ENCODE assay signal across 17 cellular contexts in genomic region chr16:69114976-69115355, GRCh38. TPM values are rescaled to one million over a fixed set of nuclear protein-coding genes. Genes with fewer than 3 reads are reported as not detected.
DNase-seq lines count a peak whose midpoint lies in the region; ATAC-seq and TF ChIP-seq lines count a peak whose summit lies in the region.
"Had no signal": no experiment of that assay in that cellular context is flagged by ENCODE, and none has a peak within 500 bp of the region (broad histone marks: within the 10 kb centered on the region; RNA-seq: fewer than 3 reads in every experiment).

No MANE protein-coding gene starts in this region.

- H3K36me3 Mint-ChIP-seq in central memory CD8-positive, alpha-beta T cell (ENCODE audit: insufficient read depth): peaks cover 16% of the 10 kb centered on the region

- peaks cover 0 to 94% (median 41%) of the 10 kb centered on the region in 6 donors for H3K36me3 ChIP-seq in spleen

- no peak for TF ChIP-seq CTCF in spleen (IDR thresholded peaks at IDR 0.05 in 8 of 11, conservative IDR thresholded peaks at IDR 0.05 in 3 of 11)

- H3K4me3 Mint-ChIP-seq in central memory CD8-positive, alpha-beta T cell: no peak overlapping the region
- H3K4me3 Mint-ChIP-seq: B cell; CD4-positive, CD25-positive, alpha-beta regulatory T cell; CD8-positive, alpha-beta T cell; HFFc6 had no signal

- no peaks in the 10 kb centered on the region for H3K27me3 ChIP-seq in spleen (replicated peaks in 1 of 7)
- H3K27me3 ChIP-seq: BLaER1 had no signal

- ATAC-seq in central memory CD8-positive, alpha-beta T cell (replicated peaks; ENCODE audit: extremely low read depth, poor library complexity, severe bottlenecking): no peak
- no peak for ATAC-seq in HG02623 (IDR thresholded peaks at IDR 0.05; ENCODE audit: unreplicated experiment)
- ATAC-seq: CD8-positive, alpha-beta T cell had no signal

- peak overlapping the region; percentile 29 for H3K27ac Mint-ChIP-seq in central memory CD8-positive, alpha-beta T cell (ENCODE audit: low read depth)
- H3K27ac Mint-ChIP-seq: B cell, HFFc6 had no signal

- H3K9me3 ChIP-seq in spleen: no peaks in the 10 kb centered on the region
- H3K9me3 ChIP-seq: BLaER1, Caco-2, HAP-1 had no signal

- no peak for DNase-seq in central memory CD8-positive, alpha-beta T cell (ENCODE audit: low spot score in 2 of 2)
- DNase-seq in posterior vena cava (ENCODE audit: low spot score) (peak; percentile 62), spleen (peak; percentile 30), AG20443 (ENCODE audit: low spot score) (no peak), SKM-1 treated with dmso at 0.1 percent for 144 hours (lab: John Stamatoyannopoulos, UW; ENCODE audit: unreplicated experiment) (no peak)
- DNase-seq: Caco-2; CD4-positive, CD25-positive, alpha-beta regulatory T cell; CD8-positive, alpha-beta T cell; DMS153; DND-41; GOT3; HFFc6 had no signal

- no peaks in the 10 kb centered on the region for H3K4me1 Mint-ChIP-seq in central memory CD8-positive, alpha-beta T cell

- 95 to 99% (median 97%) methylated on average over 6 of the region's 6 CpGs for WGBS in spleen, 5 donors

- no peak for TF ChIP-seq POLR2A in spleen (IDR thresholded peaks at IDR 0.05)

- H3K4me3 ChIP-seq in spleen: no peak overlapping the region
- H3K4me3 ChIP-seq: BLaER1, HAP-1 had no signal

- intact Hi-C loops in posterior vena cava (cut with DNase I) (loop anchor here (5.0 to 10.0 kb wide), 3 partner anchors 210 to 263 kb away; no protein-coding TSS in a partner anchor), spleen (cut with DNase I; ENCODE audit: low total_unique reads) (loop anchor here (5.0 kb wide), 1 partner anchor 263 kb away; no protein-coding TSS in a partner anchor)

- H3K27ac ChIP-seq in spleen: no peak overlapping the region
- H3K27ac ChIP-seq: BLaER1, C4-2B had no signal

- H3K9me3 Mint-ChIP-seq in central memory CD8-positive, alpha-beta T cell: no peaks in the 10 kb centered on the region
- H3K9me3 Mint-ChIP-seq: CD4-positive, CD25-positive, alpha-beta regulatory T cell; CD8-positive, alpha-beta T cell; HFFc6 had no signal

- H3K4me1 ChIP-seq in spleen: peaks cover 0 to 35% (median 2%) of the 10 kb centered on the region in 6 donors
- H3K4me1 ChIP-seq: Caco-2, HAP-1 had no signal

- H3K27me3 Mint-ChIP-seq in central memory CD8-positive, alpha-beta T cell: no peaks in the 10 kb centered on the region
- H3K27me3 Mint-ChIP-seq: B cell had no signal

RNA-seq across cellular contexts. Expression of gene HAS3, which starts 9.5 kb away (rescaled TPM):
- 1 to 10 TPM in 1 of 2 donors, under 1 TPM in 1; 0.88 to 1.3 TPM for total RNA-seq in posterior vena cava
- total RNA-seq in spleen: 1 to 10 TPM in 1 of 7 donors, under 1 TPM in 6; 0.51 to 2.0 (median 0.77) TPM
- under 1 TPM; 0.54 to 0.96 (median 0.68) TPM for polyA plus RNA-seq in spleen

RNA-seq across cellular contexts. Expression of gene CHTF8, which starts 17.4 kb away (rescaled TPM):
- total RNA-seq in posterior vena cava (10 to 100 TPM; 55.0 to 67.0 TPM), spleen (100 to 1,000 TPM in 2 of 7 donors, 10 to 100 TPM in 5; 82.9 to 125 (median 89.2) TPM)
- 10 to 100 TPM; 46.9 to 75.3 (median 58.9) TPM for polyA plus RNA-seq in spleen

RNA-seq across cellular contexts. Expression of gene UTP4, which starts 17.5 kb away (rescaled TPM):
- 10 to 100 TPM; 32.8 to 36.9 TPM for total RNA-seq in posterior vena cava
- total RNA-seq in spleen: 10 to 100 TPM; 13.7 to 37.9 (median 25.0) TPM
- 10 to 100 TPM; 12.6 to 16.3 (median 15.4) TPM for polyA plus RNA-seq in spleen

Comparison
In these comparisons a context has a peak if more than half of its experiments do, and no peak if none do; other contexts are left out.
1. DNase-seq: peak in posterior vena cava (single experiment) and spleen (single experiment); none in central memory CD8-positive, alpha-beta T cell (0 of 2), AG20443 (single experiment) and SKM-1 treated with dmso at 0.1 percent for 144 hours (single experiment).